Comparison of ENCODE assay signal across 8 cellular contexts in genomic region chr9:128159073-128159783, GRCh38. TPM values are rescaled to one million over a fixed set of nuclear protein-coding genes. Genes with fewer than 3 reads are reported as not detected.
DNase-seq lines count a peak whose midpoint lies in the region; ATAC-seq and TF ChIP-seq lines count a peak whose summit lies in the region.

No MANE protein-coding gene starts in this region.

- no peaks in the 10 kb centered on the region for H3K9me3 ChIP-seq in sigmoid colon

- TF ChIP-seq POLR2A in sigmoid colon (IDR thresholded peaks at IDR 0.05), result no peak

- peaks cover 0 to 15% (median 6%) of the 10 kb centered on the region in 4 donors for H3K36me3 ChIP-seq in sigmoid colon

- H3K4me1 ChIP-seq in sigmoid colon, result peaks cover 0 to 26% (median 16%) of the 10 kb centered on the region in 4 donors

- DNase-seq in NOMO-1 treated with DMSO at 0.1 percent for 48 hours (lab: John Stamatoyannopoulos, UW; ENCODE audit: unreplicated experiment) (peak; percentile 84), germinal center (ENCODE audit: low spot score) (peak; percentile 25), sigmoid colon (no peak), T1000 (lab: John Stamatoyannopoulos, UW) (no peak), posterior vena cava (ENCODE audit: low spot score) (no peak)
- peak; percentile 60 to 62 for DNase-seq in activated T-cell treated with anti-CD3 and anti-CD28 coated beads, Interleukin-2, amount 50 U/mL, for 48 hours

- peak overlapping the region; percentile 25 to 73 (median 66) for H3K4me3 ChIP-seq in sigmoid colon

- 40 to 45% methylated on average over 19 of the region's 19 CpGs for WGBS in sigmoid colon, 2 donors

- TF ChIP-seq CTCF in sigmoid colon (IDR thresholded peaks at IDR 0.05), result no peak

- no peaks in the 10 kb centered on the region for H3K27me3 ChIP-seq in sigmoid colon

- H3K27ac ChIP-seq in sigmoid colon, result peak overlapping the region; percentile 64 to 75 (median 72)

- ATAC-seq in GM19395 (IDR thresholded peaks at IDR 0.05; ENCODE audit: unreplicated experiment) (peak; percentile 14), GM21737 (IDR thresholded peaks at IDR 0.05; ENCODE audit: unreplicated experiment) (no peak)

- intact Hi-C loops in sigmoid colon (cut with DNase I) (no loop called here), posterior vena cava (cut with DNase I) (no loop called here)

- TF ChIP-seq EP300 in sigmoid colon (IDR thresholded peaks at IDR 0.05), result no peak

RNA-seq across cellular contexts. Expression of gene BBLN, which starts 0.8 kb away (rescaled TPM):
- total RNA-seq in sigmoid colon, result 100 to 1,000 TPM; 158 to 273 (median 204) TPM
- 100 to 1,000 TPM; 111 to 123 (median 113) TPM for polyA plus RNA-seq in sigmoid colon
- total RNA-seq in posterior vena cava, result 10 to 100 TPM; 41.9 to 49.1 TPM

RNA-seq across cellular contexts. Expression of gene LCN2, which starts 10.0 kb away (rescaled TPM):
- total RNA-seq in sigmoid colon (not detected), posterior vena cava (under 1 TPM; 0.67 to 0.69 TPM)
- polyA plus RNA-seq in sigmoid colon, result 1,000 to 10,000 TPM in 1 of 3 donors, 10 to 100 TPM in 1, 1 to 10 TPM in 1; 9.6 to 1,818 (median 79.8) TPM

RNA-seq across cellular contexts. Expression of gene PTGES2, which starts 31.7 kb away (rescaled TPM):
- total RNA-seq in sigmoid colon, result 100 to 1,000 TPM in 2 of 4 donors, 10 to 100 TPM in 2; 60.0 to 119 (median 97.5) TPM
- 10 to 100 TPM; 56.5 to 82.2 (median 66.1) TPM for polyA plus RNA-seq in sigmoid colon
- total RNA-seq in posterior vena cava, result 10 to 100 TPM; 38.6 to 38.9 TPM

RNA-seq across cellular contexts. Expression of gene CIZ1, which starts 32.1 kb away (rescaled TPM):
- 100 to 1,000 TPM in 1 of 4 donors, 10 to 100 TPM in 3; 60.2 to 116 (median 68.5) TPM for total RNA-seq in sigmoid colon
- polyA plus RNA-seq in sigmoid colon, result 10 to 100 TPM; 25.7 to 58.3 (median 46.8) TPM
- 10 to 100 TPM; 88.3 to 99.4 TPM for total RNA-seq in posterior vena cava

RNA-seq across cellular contexts. Expression of gene DNM1, which starts 44.0 kb away (rescaled TPM):
- total RNA-seq in sigmoid colon (10 to 100 TPM in 2 of 4 donors, 1 to 10 TPM in 2; 7.7 to 40.2 (median 12.9) TPM), posterior vena cava (10 to 100 TPM; 19.0 to 46.5 TPM)
- polyA plus RNA-seq in sigmoid colon, result 1 to 10 TPM in 2 of 3 donors, under 1 TPM in 1; 0.46 to 9.3 (median 1.2) TPM

Comparison
In these comparisons a context has a peak if more than half of its experiments do, and no peak if none do; other contexts are left out.
1. DNase-seq: peak in NOMO-1 treated with DMSO at 0.1 percent for 48 hours (single experiment), activated T-cell treated with anti-CD3 and anti-CD28 coated beads, Interleukin-2, amount 50 U/mL, for 48 hours (2 of 2) and germinal center (single experiment); none in sigmoid colon (single experiment), T1000 (single experiment) and posterior vena cava (single experiment).